In the genomic region with DNA sequence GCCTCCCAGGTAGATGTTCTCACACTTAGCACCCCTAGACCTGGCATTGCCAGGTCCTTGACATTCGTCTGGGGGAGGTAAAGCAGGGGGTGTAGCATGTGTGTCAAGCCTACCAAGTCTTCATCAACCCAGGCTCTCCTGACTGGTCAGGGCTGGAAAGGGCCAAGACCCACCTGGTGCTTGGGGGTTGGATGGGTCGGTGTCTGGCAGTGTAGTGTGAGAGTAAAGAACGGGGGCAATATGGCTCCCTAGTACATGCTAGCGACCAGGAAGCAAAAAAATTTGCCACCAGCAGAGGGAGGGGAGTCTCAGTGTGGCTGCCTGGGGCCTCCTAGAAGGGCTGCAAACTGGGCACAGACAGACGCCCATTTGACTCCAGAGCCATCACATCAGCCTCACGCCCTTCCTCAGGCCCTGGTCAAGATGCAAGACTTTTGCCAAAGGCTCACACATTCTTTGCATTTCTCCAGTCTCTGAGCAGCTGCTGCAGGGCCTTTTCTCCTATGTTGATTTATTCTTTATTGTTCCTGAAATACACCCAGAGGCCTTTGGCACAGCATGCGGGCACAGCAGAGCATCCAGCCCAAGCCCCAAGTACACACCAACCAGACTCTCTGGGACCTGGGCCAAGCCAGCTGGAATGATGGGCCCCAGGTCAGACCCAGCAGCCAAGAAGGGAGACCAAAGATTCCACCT, we compare ENCODE assay signal across 8 cellular contexts. TPM values are rescaled to one million over a fixed set of nuclear protein-coding genes. Genes with fewer than 3 reads are reported as not detected.
A peak's percentile ranks its signal among the peaks of the same experiment; 100 is the strongest.
DNase-seq lines count a peak whose midpoint lies in the region; ATAC-seq and TF ChIP-seq lines count a peak whose summit lies in the region.

No MANE protein-coding gene starts in this region.

- H3K4me3 Mint-ChIP-seq in CD8-positive, alpha-beta memory T cell: peak overlapping the region; percentile 73 to 95 (median 86)

- CTCF ChIA-PET in CD8-positive, alpha-beta memory T cell (lab: Charles Lee): interaction anchor here (0.9 to 14.9 kb wide), 9 partner anchors 7 to 75 kb away, joined by 3 to 358 read pairs (median 5); a partner anchor contains a TSS

- no peaks in the 10 kb centered on the region for H3K9me3 ChIP-seq in CD8-positive, alpha-beta memory T cell (ENCODE audit: low read length)
- no peaks in the 10 kb centered on the region for H3K9me3 ChIP-seq in cardiac muscle cell (ENCODE audit: low read depth)

- TF ChIP-seq CTCF in cardiac muscle cell (IDR thresholded peaks at IDR 0.05; ENCODE audit: low read depth, low read length): peak; percentile 40

- H3K36me3 ChIP-seq in CD8-positive, alpha-beta memory T cell (ENCODE audit: insufficient read depth, low read length): no peaks in the 10 kb centered on the region
- H3K36me3 ChIP-seq in cardiac muscle cell: no peaks in the 10 kb centered on the region

- peak in 4 of 5 donors; percentile 56 to 76 (median 59) for DNase-seq in CD8-positive, alpha-beta memory T cell
- DNase-seq in LHCN-M2 (ENCODE audit: low read depth): peak; percentile 94
- DNase-seq in activated naive CD4-positive, alpha-beta T cell treated with anti-CD3 and anti-CD28 coated beads, Interleukin-2, amount 50 U/mL, for 72 hours (ENCODE audit: low spot score in 2 of 2): peak in 1 of 2 donors; percentile 53
- DNase-seq in cardiac muscle cell (ENCODE audit: low read depth in 1 of 2, low spot score in 1 of 2): peak in 1 of 2 donors; percentile 75
- DNase-seq in skeletal muscle cell (ENCODE audit: low read depth): peak; percentile 52
- no peak for DNase-seq in mesenteric fat pad (ENCODE audit: low spot score)

- H3K27ac Mint-ChIP-seq in CD8-positive, alpha-beta memory T cell: peak overlapping the region; percentile 94 to 100 (median 98)
- peak overlapping the region; percentile 92 to 99 for H3K27ac Mint-ChIP-seq in activated naive CD4-positive, alpha-beta T cell treated with anti-CD3 and anti-CD28 coated beads, Interleukin-2, amount 50 U/mL, for 72 hours

- POLR2A ChIA-PET in CD8-positive, alpha-beta memory T cell (lab: Charles Lee): interaction anchor here (0.8 to 6.0 kb wide), 6 partner anchors 7 to 44 kb away, joined by 3 to 62 read pairs (median 7); a partner anchor contains a TSS

- peaks cover 98% of the 10 kb centered on the region for H3K4me1 ChIP-seq in CD8-positive, alpha-beta memory T cell (ENCODE audit: insufficient read depth, low read length)
- H3K4me1 ChIP-seq in cardiac muscle cell (ENCODE audit: low read depth): peaks cover 46% of the 10 kb centered on the region

- peak overlapping the region; percentile 65 for H3K27ac ChIP-seq in CD8-positive, alpha-beta memory T cell (ENCODE audit: low read depth, low read length)
- peak overlapping the region; percentile 84 for H3K27ac ChIP-seq in cardiac muscle cell

- no peaks in the 10 kb centered on the region for H3K9me3 Mint-ChIP-seq in CD8-positive, alpha-beta memory T cell
- no peaks in the 10 kb centered on the region for H3K9me3 Mint-ChIP-seq in activated naive CD4-positive, alpha-beta T cell treated with anti-CD3 and anti-CD28 coated beads, Interleukin-2, amount 50 U/mL, for 72 hours

- ATAC-seq in activated naive CD4-positive, alpha-beta T cell treated with anti-CD3 and anti-CD28 coated beads, Interleukin-2, amount 50 U/mL, for 72 hours: no peak
- no peak for ATAC-seq in HG02798 (IDR thresholded peaks at IDR 0.05; ENCODE audit: poor library complexity, unreplicated experiment)
- no peak for ATAC-seq in HG02571 (IDR thresholded peaks at IDR 0.05; ENCODE audit: unreplicated experiment)

- H3K27me3 Mint-ChIP-seq in CD8-positive, alpha-beta memory T cell: peaks cover 0 to 3% of the 10 kb centered on the region in 2 donors

- H3K4me1 Mint-ChIP-seq in CD8-positive, alpha-beta memory T cell: peaks cover 96 to 100% (median 100%) of the 10 kb centered on the region in 3 donors

- no peaks in the 10 kb centered on the region for H3K27me3 ChIP-seq in CD8-positive, alpha-beta memory T cell (ENCODE audit: insufficient read depth, low read length, poor library complexity, severe bottlenecking)
- H3K27me3 ChIP-seq in cardiac muscle cell: no peaks in the 10 kb centered on the region

- H3K36me3 Mint-ChIP-seq in CD8-positive, alpha-beta memory T cell: peaks cover 0 to 2% (median 0%) of the 10 kb centered on the region in 3 donors
- peaks cover 19 to 41% of the 10 kb centered on the region in 2 donors for H3K36me3 Mint-ChIP-seq in activated naive CD4-positive, alpha-beta T cell treated with anti-CD3 and anti-CD28 coated beads, Interleukin-2, amount 50 U/mL, for 72 hours

- H3K4me3 ChIP-seq in CD8-positive, alpha-beta memory T cell (ENCODE audit: low read length): peak overlapping the region; percentile 42
- H3K4me3 ChIP-seq in cardiac muscle cell (no peak overlapping the region), skeletal muscle cell (ENCODE audit: low read depth, low read length) (no peak overlapping the region)

RNA-seq across cellular contexts. Expression of a gene that starts 38.3 kb away (rescaled TPM):
- 10 to 100 TPM; 56.8 to 61.0 TPM for total RNA-seq in CD8-positive, alpha-beta memory T cell
- 43.7 TPM for polyA plus RNA-seq in CD8-positive, alpha-beta memory T cell
- total RNA-seq in LHCN-M2 (2014; rRNA removed): 19.2 and 22.0 TPM in 2 replicates
- polyA plus RNA-seq in LHCN-M2 (2012): 64.2 TPM
- 10 to 100 TPM; 26.7 to 29.2 TPM for total RNA-seq in activated naive CD4-positive, alpha-beta T cell treated with anti-CD3 and anti-CD28 coated beads, Interleukin-2, amount 50 U/mL, for 72 hours
- total RNA-seq in cardiac muscle cell: 37.2 and 39.9 TPM in 2 replicates
- polyA plus RNA-seq in cardiac muscle cell: 72.4 and 77.4 TPM in 2 replicates
- 49.3 TPM for total RNA-seq in mesenteric fat pad
